Comparison of ENCODE assay signal across 11 cellular contexts in the genomic region with DNA sequence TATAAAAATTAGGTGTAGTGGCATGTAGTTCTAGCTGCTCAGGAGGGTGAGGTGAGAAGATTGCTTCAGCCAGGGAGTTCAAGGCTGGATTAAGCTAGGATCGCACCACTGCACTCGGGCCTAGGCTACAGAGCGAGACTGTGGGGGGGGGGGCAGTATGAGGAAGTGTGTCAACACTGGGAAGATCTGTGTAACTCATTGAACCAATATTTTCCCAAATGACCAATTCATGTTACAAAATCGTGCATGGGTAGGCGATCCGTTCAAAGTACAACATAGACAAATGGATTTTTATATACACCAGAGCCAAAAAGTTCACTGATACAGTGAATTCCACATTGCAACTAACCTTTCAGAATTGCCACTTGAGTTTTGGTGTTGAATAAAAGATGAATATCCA. TPM values are rescaled to one million over a fixed set of nuclear protein-coding genes. Genes with fewer than 3 reads are reported as not detected.
DNase-seq lines count a peak whose midpoint lies in the region; ATAC-seq and TF ChIP-seq lines count a peak whose summit lies in the region.
"Had no signal": no experiment of that assay in that cellular context is flagged by ENCODE, and none has a peak within 500 bp of the region (broad histone marks: within the 10 kb centered on the region; RNA-seq: fewer than 3 reads in every experiment).

No MANE protein-coding gene starts in this region.

- peaks cover 94% of the 10 kb centered on the region for H3K4me1 ChIP-seq in CD4-positive, alpha-beta memory T cell (ENCODE audit: insufficient read depth, low read length)

- peaks cover 65 to 99% (median 82%) of the 10 kb centered on the region in 4 donors for H3K4me1 Mint-ChIP-seq in CD4-positive, alpha-beta memory T cell
- H3K4me1 Mint-ChIP-seq in effector memory CD8-positive, alpha-beta T cell (ENCODE audit: low read depth in 2 of 2) = peaks cover 55 to 70% of the 10 kb centered on the region in 2 donors
- peaks cover 28% of the 10 kb centered on the region for H3K4me1 Mint-ChIP-seq in nephron progenitor cell

- ATAC-seq in effector memory CD8-positive, alpha-beta T cell (replicated peaks) = no peak
- ATAC-seq in GM21390 (IDR thresholded peaks at IDR 0.05; ENCODE audit: unreplicated experiment) = no peak
- ATAC-seq in HG03378 (IDR thresholded peaks at IDR 0.05; ENCODE audit: unreplicated experiment) = no peak

- no peaks in the 10 kb centered on the region for H3K27me3 Mint-ChIP-seq in CD4-positive, alpha-beta memory T cell
- no peaks in the 10 kb centered on the region for H3K27me3 Mint-ChIP-seq in effector memory CD8-positive, alpha-beta T cell
- peaks cover 2% of the 10 kb centered on the region for H3K27me3 Mint-ChIP-seq in nephron progenitor cell (ENCODE audit: low read depth, poor library complexity)

- CTCF ChIA-PET in CD4-positive, alpha-beta memory T cell (lab: Charles Lee; ENCODE audit: partially characterized antibody) = interaction anchor here (0.9 to 1.4 kb wide), 2 partner anchors 13 to 218 kb away, joined by 3 to 4 read pairs; no protein-coding TSS in a partner anchor

- H3K27me3 ChIP-seq in CD4-positive, alpha-beta memory T cell (ENCODE audit: insufficient read depth, low read length) = no peaks in the 10 kb centered on the region
- H3K27me3 ChIP-seq: esophagus muscularis mucosa had no signal

- POLR2A ChIA-PET in CD4-positive, alpha-beta memory T cell (lab: Charles Lee; ENCODE audit: partially characterized antibody) = interaction anchor here (1.3 to 1.8 kb wide), 2 partner anchors 8 to 160 kb away, joined by 3 to 17 read pairs; a partner anchor contains a TSS

- H3K36me3 ChIP-seq in CD4-positive, alpha-beta memory T cell (ENCODE audit: insufficient read depth, low read length) = no peaks in the 10 kb centered on the region

- H3K4me3 ChIP-seq in CD4-positive, alpha-beta memory T cell (ENCODE audit: low read length in 2 of 2) = no peak overlapping the region

- peaks cover 16% of the 10 kb centered on the region in 2 donors for H3K36me3 Mint-ChIP-seq in CD4-positive, alpha-beta memory T cell
- peaks cover 20% of the 10 kb centered on the region for H3K36me3 Mint-ChIP-seq in effector memory CD8-positive, alpha-beta T cell (ENCODE audit: insufficient read depth)
- H3K36me3 Mint-ChIP-seq in nephron progenitor cell (ENCODE audit: low read depth) = peaks cover 67% of the 10 kb centered on the region

- no peak for DNase-seq in CD4-positive, alpha-beta memory T cell
- peak; percentile 17 for DNase-seq in HuH-7 (ENCODE audit: low spot score)
- DNase-seq in effector memory CD8-positive, alpha-beta T cell = no peak
- DNase-seq in nephron progenitor cell = no peak
- DNase-seq in NCI-H226 = no peak
- DNase-seq in stimulated activated CD8-positive, alpha-beta memory T cell treated with anti-CD3 and anti-CD28 coated beads, Interleukin-4, amount 100 ng/mL, for 48 hours = no peak
- DNase-seq: activated CD4-positive, CD25-positive, alpha-beta regulatory T cell treated with anti-CD3 and anti-CD28 coated beads, Interleukin-2, amount 50 U/mL, for 72 hours; cerebellar nuclear complex had no signal

- peak overlapping the region in 6 of 8 donors; percentile 5 to 51 (median 39) for H3K4me3 Mint-ChIP-seq in CD4-positive, alpha-beta memory T cell
- H3K4me3 Mint-ChIP-seq in effector memory CD8-positive, alpha-beta T cell = peak overlapping the region; percentile 6 to 44
- no peak overlapping the region for H3K4me3 Mint-ChIP-seq in nephron progenitor cell

- H3K27ac ChIP-seq in CD4-positive, alpha-beta memory T cell (ENCODE audit: low read depth, low read length) = no peak overlapping the region

- no peaks in the 10 kb centered on the region for H3K9me3 Mint-ChIP-seq in CD4-positive, alpha-beta memory T cell
- no peaks in the 10 kb centered on the region for H3K9me3 Mint-ChIP-seq in effector memory CD8-positive, alpha-beta T cell
- peaks cover 13% of the 10 kb centered on the region for H3K9me3 Mint-ChIP-seq in nephron progenitor cell

- intact Hi-C loops in CD4-positive, alpha-beta memory T cell (cut with micrococcal nuclease) = no loop called here

- H3K9me3 ChIP-seq in CD4-positive, alpha-beta memory T cell (ENCODE audit: control insufficient read depth in 1 of 2, low read length in 2 of 2) = no peaks in the 10 kb centered on the region
- H3K9me3 ChIP-seq: esophagus muscularis mucosa had no signal

- H3K27ac Mint-ChIP-seq in CD4-positive, alpha-beta memory T cell = peak overlapping the region in 2 of 7 donors; percentile 60 to 76
- peak overlapping the region in 1 of 2 donors; percentile 12 for H3K27ac Mint-ChIP-seq in effector memory CD8-positive, alpha-beta T cell
- H3K27ac Mint-ChIP-seq in nephron progenitor cell = peak overlapping the region; percentile 38

- no peak for TF ChIP-seq CTCF in nephron progenitor cell (IDR thresholded peaks at IDR 0.05)

RNA-seq across cellular contexts. Expression of a gene that starts 8.1 kb away (rescaled TPM):
- 100 to 1,000 TPM; 143 to 155 TPM for total RNA-seq in CD4-positive, alpha-beta memory T cell
- 10 to 100 TPM; 37.7 to 95.4 TPM for polyA plus RNA-seq in CD4-positive, alpha-beta memory T cell
